21 cellular contexts compared by ENCODE assay signal in the genomic region with DNA sequence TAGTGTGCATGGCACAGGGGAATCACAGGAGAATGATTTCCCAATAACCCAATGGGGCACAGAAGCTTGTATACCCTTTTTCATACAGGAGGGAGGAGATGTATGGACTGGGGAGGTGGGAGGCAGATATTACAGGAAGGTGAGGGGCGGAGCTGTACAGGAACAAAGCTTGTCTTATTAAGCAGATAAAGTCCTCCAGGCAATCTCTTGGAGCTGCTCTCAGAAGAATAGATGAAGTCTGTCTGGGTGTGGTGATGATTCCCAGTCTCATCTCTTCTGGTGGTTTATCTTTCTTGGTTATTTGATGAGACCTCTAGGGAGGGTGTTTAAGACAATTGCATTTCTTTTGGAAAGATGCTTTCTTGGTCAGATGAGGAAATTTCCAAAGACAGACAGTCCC. TPM values are rescaled to one million over a fixed set of nuclear protein-coding genes. Genes with fewer than 3 reads are reported as not detected.
"Had no signal": no experiment of that assay in that cellular context is flagged by ENCODE, and none has a peak within 500 bp of the region (broad histone marks: within the 10 kb centered on the region; RNA-seq: fewer than 3 reads in every experiment).

No MANE protein-coding gene starts in this region.

- H3K4me3 Mint-ChIP-seq: dendritic cell treated with granulocyte-macrophage colony-stimulating factor and Interleukin-4, amounts not matched to agents 40 ng/mL and 50 ng/mL, for 4 days; naive thymus-derived CD4-positive, alpha-beta T cell had no signal

- H3K4me1 Mint-ChIP-seq: naive thymus-derived CD4-positive, alpha-beta T cell had no signal

- DNase-seq: colonic mucosa; cortex of kidney; effector CD8-positive, alpha-beta T cell; foreskin keratinocyte; gastrocnemius medialis; glutamatergic neuron; head of caudate nucleus; heart right ventricle; hippocampal formation; left cardiac atrium; left lung; left ventricle myocardium superior; lower lobe of right lung; mesenchymal stem cell; midbrain; naive thymus-derived CD4-positive, alpha-beta T cell had no signal

- ATAC-seq: foreskin keratinocyte; gastrocnemius medialis; heart right ventricle; left cardiac atrium; left lung; left ventricle myocardium superior; lower lobe of right lung; naive thymus-derived CD4-positive, alpha-beta T cell had no signal

- H3K27me3 Mint-ChIP-seq: dendritic cell treated with granulocyte-macrophage colony-stimulating factor and Interleukin-4, amounts not matched to agents 40 ng/mL and 50 ng/mL, for 4 days; naive thymus-derived CD4-positive, alpha-beta T cell had no signal

- H3K27ac Mint-ChIP-seq: dendritic cell treated with granulocyte-macrophage colony-stimulating factor and Interleukin-4, amounts not matched to agents 40 ng/mL and 50 ng/mL, for 4 days; naive thymus-derived CD4-positive, alpha-beta T cell had no signal

- H3K36me3 Mint-ChIP-seq: naive thymus-derived CD4-positive, alpha-beta T cell had no signal

- H3K9me3 Mint-ChIP-seq: dendritic cell treated with granulocyte-macrophage colony-stimulating factor and Interleukin-4, amounts not matched to agents 40 ng/mL and 50 ng/mL, for 4 days had no signal

- FAIRE-seq: endothelial cell of umbilical vein, islet of Langerhans, keratinocyte had no signal

RNA-seq across cellular contexts. Expression of gene CPA5, which starts 25.1 kb away (rescaled TPM):
- polyA plus RNA-seq: endothelial cell of umbilical vein, fibroblast of lung had no signal

RNA-seq across cellular contexts. Expression of gene CPA4, which starts 26.6 kb away (rescaled TPM):
- polyA plus RNA-seq: naive thymus-derived CD4-positive, alpha-beta T cell had no signal

RNA-seq across cellular contexts. Expression of gene CPA2, which starts 52.9 kb away (rescaled TPM):
- polyA plus RNA-seq: endothelial cell of umbilical vein; naive thymus-derived CD4-positive, alpha-beta T cell had no signal
